ENCODE assay signal across 9 cellular contexts in genomic region chr14:73884438-73885190, GRCh38. TPM values are rescaled to one million over a fixed set of nuclear protein-coding genes. Genes with fewer than 3 reads are reported as not detected.
DNase-seq lines count a peak whose midpoint lies in the region; ATAC-seq and TF ChIP-seq lines count a peak whose summit lies in the region.
"Had no signal": no experiment of that assay in that cellular context is flagged by ENCODE, and none has a peak within 500 bp of the region (broad histone marks: within the 10 kb centered on the region; RNA-seq: fewer than 3 reads in every experiment).

No MANE protein-coding gene starts in this region.

- WGBS in aorta, 2 donors = 72 to 80% methylated on average over 8 of the region's 8 CpGs

- TF ChIP-seq CTCF in GM12865 (IDR thresholded peaks at IDR 0.05; ENCODE audit: insufficient read depth, low read depth, low read length, missing control alignments) = no peak
- TF ChIP-seq CTCF in natural killer cell (IDR thresholded peaks at IDR 0.05) = no peak

- H3K4me1 Mint-ChIP-seq in CD4-positive, alpha-beta memory T cell = peaks cover 30 to 50% (median 37%) of the 10 kb centered on the region in 4 donors
- peaks cover 33% of the 10 kb centered on the region for H3K4me1 Mint-ChIP-seq in activated T-helper 17 cell treated with anti-CD3 and anti-CD28 coated beads, Interleukin-2, amount 50 U/mL, for 72 hours
- peaks cover 36 to 45% of the 10 kb centered on the region in 2 donors for H3K4me1 Mint-ChIP-seq in natural killer cell

- CTCF ChIA-PET in CD4-positive, alpha-beta memory T cell (lab: Charles Lee; ENCODE audit: partially characterized antibody) = interaction anchor here (1.0 kb wide), 1 partner anchor 15 kb away, joined by 3 read pairs; no protein-coding TSS in a partner anchor

- no peaks in the 10 kb centered on the region for H3K27me3 ChIP-seq in CD4-positive, alpha-beta memory T cell (ENCODE audit: insufficient read depth, low read length)
- H3K27me3 ChIP-seq in aorta (ENCODE audit: control insufficient read depth in 1 of 2, insufficient read depth in 2 of 2, low read length in 1 of 2) = no peaks in the 10 kb centered on the region

- peak overlapping the region; percentile 26 to 99 (median 96) for H3K4me3 Mint-ChIP-seq in CD4-positive, alpha-beta memory T cell
- H3K4me3 Mint-ChIP-seq in activated T-helper 17 cell treated with anti-CD3 and anti-CD28 coated beads, Interleukin-2, amount 50 U/mL, for 72 hours = peak overlapping the region; percentile 92
- H3K4me3 Mint-ChIP-seq in natural killer cell = peak overlapping the region; percentile 45

- no peaks in the 10 kb centered on the region for H3K9me3 ChIP-seq in CD4-positive, alpha-beta memory T cell (ENCODE audit: control insufficient read depth in 1 of 2, low read length in 2 of 2)
- no peaks in the 10 kb centered on the region for H3K9me3 ChIP-seq in aorta (ENCODE audit: control insufficient read depth, low read length)

- no peak overlapping the region for H3K27ac ChIP-seq in CD4-positive, alpha-beta memory T cell (ENCODE audit: low read depth, low read length)
- no peak overlapping the region for H3K27ac ChIP-seq in aorta (ENCODE audit: low read depth in 1 of 2, low read length in 2 of 2)

- H3K9me3 Mint-ChIP-seq in CD4-positive, alpha-beta memory T cell = no peaks in the 10 kb centered on the region
- H3K9me3 Mint-ChIP-seq in activated T-helper 17 cell treated with anti-CD3 and anti-CD28 coated beads, Interleukin-2, amount 50 U/mL, for 72 hours = no peaks in the 10 kb centered on the region
- no peaks in the 10 kb centered on the region for H3K9me3 Mint-ChIP-seq in natural killer cell

- DNase-seq in CD4-positive, alpha-beta memory T cell = no peak
- DNase-seq in GM12865 (ENCODE audit: low read depth) (peak; percentile 34), natural killer cell (no peak), UCSD-AML1 (lab: John Stamatoyannopoulos, UW; ENCODE audit: unreplicated experiment) (no peak), aorta (no peak)
- DNase-seq in stimulated activated CD4-positive, alpha-beta T cell treated with anti-CD3 and anti-CD28 coated beads, Interleukin-1b, Interleukin-23, amount 100 ng/mL, for 48 hours = no peak
- DNase-seq: caudate nucleus had no signal

- peaks cover 3 to 18% of the 10 kb centered on the region in 2 donors for H3K36me3 Mint-ChIP-seq in CD4-positive, alpha-beta memory T cell
- peaks cover 42% of the 10 kb centered on the region for H3K36me3 Mint-ChIP-seq in activated T-helper 17 cell treated with anti-CD3 and anti-CD28 coated beads, Interleukin-2, amount 50 U/mL, for 72 hours (ENCODE audit: low read depth)
- H3K36me3 Mint-ChIP-seq in natural killer cell = no peaks in the 10 kb centered on the region

- POLR2A ChIA-PET in CD4-positive, alpha-beta memory T cell (lab: Charles Lee; ENCODE audit: partially characterized antibody) = no interaction called here

- ATAC-seq in activated T-helper 17 cell treated with anti-CD3 and anti-CD28 coated beads, Interleukin-2, amount 50 U/mL, for 72 hours (replicated peaks) = no peak
- ATAC-seq in natural killer cell (no peak), aorta (ENCODE audit: low FRiP score) (no peak), HG03571 (IDR thresholded peaks at IDR 0.05; ENCODE audit: unreplicated experiment) (no peak)

- H3K4me1 ChIP-seq in CD4-positive, alpha-beta memory T cell (ENCODE audit: insufficient read depth, low read length) = peaks cover 41% of the 10 kb centered on the region
- H3K4me1 ChIP-seq in aorta (ENCODE audit: control insufficient read depth in 1 of 2, insufficient read depth in 2 of 2, low read length in 2 of 2) = peaks cover 0 to 4% of the 10 kb centered on the region in 2 donors

- no peaks in the 10 kb centered on the region for H3K27me3 Mint-ChIP-seq in CD4-positive, alpha-beta memory T cell
- no peaks in the 10 kb centered on the region for H3K27me3 Mint-ChIP-seq in activated T-helper 17 cell treated with anti-CD3 and anti-CD28 coated beads, Interleukin-2, amount 50 U/mL, for 72 hours
- H3K27me3 Mint-ChIP-seq in natural killer cell (ENCODE audit: low read depth in 2 of 2) = no peaks in the 10 kb centered on the region

- H3K4me3 ChIP-seq in CD4-positive, alpha-beta memory T cell (ENCODE audit: low read length in 2 of 2) = no peak overlapping the region
- H3K4me3 ChIP-seq in GM12865 (ENCODE audit: low read depth, low read length) = peak overlapping the region; percentile 98
- H3K4me3 ChIP-seq in aorta (ENCODE audit: low read length in 2 of 2) = no peak overlapping the region

- peak overlapping the region; percentile 42 to 100 (median 99) for H3K27ac Mint-ChIP-seq in CD4-positive, alpha-beta memory T cell
- H3K27ac Mint-ChIP-seq in activated T-helper 17 cell treated with anti-CD3 and anti-CD28 coated beads, Interleukin-2, amount 50 U/mL, for 72 hours = peak overlapping the region; percentile 99
- peak overlapping the region; percentile 62 to 99 for H3K27ac Mint-ChIP-seq in natural killer cell

- no peaks in the 10 kb centered on the region for H3K36me3 ChIP-seq in CD4-positive, alpha-beta memory T cell (ENCODE audit: insufficient read depth, low read length)
- H3K36me3 ChIP-seq in aorta (ENCODE audit: control insufficient read depth in 1 of 2, insufficient read depth in 2 of 2, low read length in 1 of 2) = no peaks in the 10 kb centered on the region

- intact Hi-C loops in CD4-positive, alpha-beta memory T cell (cut with micrococcal nuclease) = no loop called here
- intact Hi-C loops in natural killer cell (cut with micrococcal nuclease) (loop anchor here (5.0 to 10.0 kb wide), 2 partner anchors 130 to 132 kb away; partner anchors contain the start of genes BBOF1 and ENTPD5), aorta (cut with DNase I) (loop anchor here in 1 of 2 donors (5.0 kb wide), 2 partner anchors 32 to 162 kb away; partner anchors contain the start of gene PTGR2)

RNA-seq across cellular contexts. Expression of gene ZNF410, which starts 2.0 kb away (rescaled TPM):
- total RNA-seq in CD4-positive, alpha-beta memory T cell = 10 to 100 TPM; 46.2 to 47.3 TPM
- 10 to 100 TPM; 59.1 to 70.9 TPM for polyA plus RNA-seq in CD4-positive, alpha-beta memory T cell
- total RNA-seq in activated T-helper 17 cell treated with anti-CD3 and anti-CD28 coated beads, Interleukin-2, amount 50 U/mL, for 72 hours = 10 to 100 TPM; 60.5 to 63.1 TPM
- total RNA-seq in natural killer cell (100 to 1,000 TPM; 111 to 118 (median 113) TPM), aorta (10 to 100 TPM; 42.9 to 45.7 TPM)
- polyA plus RNA-seq in aorta = 10 to 100 TPM; 30.1 to 30.4 TPM

RNA-seq across cellular contexts. Expression of gene PTGR2, which starts 33.0 kb away (rescaled TPM):
- total RNA-seq in CD4-positive, alpha-beta memory T cell = 1 to 10 TPM; 4.5 to 5.0 TPM
- polyA plus RNA-seq in CD4-positive, alpha-beta memory T cell = 1 to 10 TPM; 2.3 to 2.9 TPM
- total RNA-seq in activated T-helper 17 cell treated with anti-CD3 and anti-CD28 coated beads, Interleukin-2, amount 50 U/mL, for 72 hours = 10 to 100 TPM in 1 of 2 donors, 1 to 10 TPM in 1; 4.1 to 10.3 TPM
- total RNA-seq in natural killer cell = 1 to 10 TPM in 2 of 3 donors, under 1 TPM in 1; 0.48 to 1.5 (median 1.5) TPM
- 1 to 10 TPM; 5.1 to 8.7 TPM for total RNA-seq in aorta
- 1 to 10 TPM; 3.3 to 5.8 TPM for polyA plus RNA-seq in aorta

Comparison
In these comparisons a context has a peak if more than half of its experiments do, and no peak if none do; other contexts are left out.
1. H3K4me3 Mint-ChIP-seq: peak in every context shown above with its lines; median percentile 96 in CD4-positive, alpha-beta memory T cell; 92 in activated T-helper 17 cell treated with anti-CD3 and anti-CD28 coated beads, Interleukin-2, amount 50 U/mL, for 72 hours; 45 in natural killer cell.